In genomic region chr5:132459031-132459982, GRCh38 we compare ENCODE assay signal across 8 cellular contexts. TPM values are rescaled to one million over a fixed set of nuclear protein-coding genes. Genes with fewer than 3 reads are reported as not detected.
A peak's percentile ranks its signal among the peaks of the same experiment; 100 is the strongest.
DNase-seq lines count a peak whose midpoint lies in the region; ATAC-seq and TF ChIP-seq lines count a peak whose summit lies in the region.

No MANE protein-coding gene starts in this region.

- no peaks in the 10 kb centered on the region for H3K9me3 ChIP-seq in HCT116 (ENCODE audit: control insufficient read depth in 1 of 2, insufficient read depth in 1 of 2, low read depth in 1 of 2, low read length in 2 of 2)

- no peak overlapping the region for H2AFZ ChIP-seq in HCT116 (ENCODE audit: low read depth, low read length, poor library complexity, severe bottlenecking)

- intact Hi-C loops in HCT116 (cut with micrococcal nuclease) = no loop called here

- no peak for TF ChIP-seq CTCF in HCT116 (IDR thresholded peaks at IDR 0.05 in 2 of 3, conservative IDR thresholded peaks at IDR 0.05 in 1 of 3; ENCODE audit: borderline replicate concordance in 1 of 3, insufficient read depth in 1 of 3, low read depth in 2 of 3, low read length in 2 of 3)

- no peaks in the 10 kb centered on the region for H3K9me2 ChIP-seq in HCT116 (ENCODE audit: insufficient read depth)

- no peak for TF ChIP-seq POLR2A in HCT116 (IDR thresholded peaks at IDR 0.05; ENCODE audit: borderline replicate concordance, extremely low read depth, insufficient read depth, insufficient read length)

- no peak overlapping the region for H3K27ac ChIP-seq in HCT116 (ENCODE audit: low read depth, low read length)

- DNase-seq in AG20443 (ENCODE audit: low spot score) = peak; percentile 63
- DNase-seq in HCT116 (ENCODE audit: low read depth, low spot score) = peak; percentile 26
- peak; percentile 34 for DNase-seq in UCSD-AML1 (lab: John Stamatoyannopoulos, UW; ENCODE audit: unreplicated experiment)
- peak; percentile 76 for DNase-seq in left lobe of liver (ENCODE audit: low spot score)
- no peak for DNase-seq in COLO668 (lab: John Stamatoyannopoulos, UW; ENCODE audit: unreplicated experiment)
- DNase-seq in HuH-7.5 (ENCODE audit: low spot score) = no peak
- no peak for DNase-seq in DMS153 treated with DMSO at 0.1 percent for 48 hours (lab: John Stamatoyannopoulos, UW; ENCODE audit: unreplicated experiment)

- no peaks in the 10 kb centered on the region for H3K79me2 ChIP-seq in HCT116 (ENCODE audit: insufficient read depth, low read length)

- no peaks in the 10 kb centered on the region for H3K36me3 ChIP-seq in HCT116 (ENCODE audit: control insufficient read depth in 1 of 2, insufficient read depth in 2 of 2, low read length in 2 of 2)

- no peak for ATAC-seq in HCT116
- ATAC-seq in left lobe of liver = peak; percentile 38
- no peak for ATAC-seq in HG03439 (IDR thresholded peaks at IDR 0.05; ENCODE audit: unreplicated experiment)

- no TSS peak for BruUV-seq in HCT116 (replicated peaks; lab: Mats Ljungman, UMichigan)

- no peak overlapping the region for H3K4me3 ChIP-seq in HCT116 (replicated peaks in 1 of 2; ENCODE audit: low read depth in 1 of 2, low read length in 2 of 2)

- H3K4me2 ChIP-seq in HCT116 (ENCODE audit: low read length) = peak overlapping the region; percentile 24

- no peaks in the 10 kb centered on the region for H4K20me1 ChIP-seq in HCT116 (ENCODE audit: insufficient read depth)

- CTCF ChIA-PET in HCT116 (lab: Charles Lee) = interaction anchor here (1.4 to 2.1 kb wide), 3 partner anchors 33 to 361 kb away, joined by 3 to 6 read pairs (median 6); no protein-coding TSS in a partner anchor

- no peaks in the 10 kb centered on the region for H3K27me3 ChIP-seq in HCT116 (ENCODE audit: insufficient read depth, low read length)

- H3K4me1 ChIP-seq in HCT116 (ENCODE audit: control insufficient read depth in 1 of 2, insufficient read depth in 2 of 2, low read length in 2 of 2) = peaks cover 13 to 31% of the 10 kb centered on the region in 2 experiments

- RAD21 ChIA-PET in HCT116 (lab: Charles Lee; ENCODE audit: low non-redundant PET in 1 of 2, low total read pairs in 2 of 2, uncharacterized antibody in 2 of 2, unreplicated experiment in 2 of 2) = no interaction called here

- H3K9ac ChIP-seq in HCT116 (ENCODE audit: low read length) = no peak overlapping the region

- TF ChIP-seq RAD21 in HCT116 (IDR thresholded peaks at IDR 0.05; ENCODE audit: low read depth) = no peak

- POLR2A ChIA-PET in HCT116 (lab: Charles Lee) = interaction anchor here (0.8 to 1.9 kb wide), 3 partner anchors 31 to 37 kb away, joined by 3 to 7 read pairs (median 4); partner anchors contain the start of gene IRF1

TF ChIP-seq in HCT116, 20 proteins besides CTCF, POLR2A, EP300 and RAD21:
- no peak for TF ChIP-seq ZFX (IDR thresholded peaks at IDR 0.05)
- TF ChIP-seq CEBPB (IDR thresholded peaks at IDR 0.05; ENCODE audit: low read depth) = peak; percentile 93
- no peak for TF ChIP-seq YY1 (IDR thresholded peaks at IDR 0.05; ENCODE audit: extremely low read depth, insufficient replicate concordance, low read depth, low read length)
- TF ChIP-seq REST (IDR thresholded peaks at IDR 0.05; ENCODE audit: low read depth) = no peak
- TF ChIP-seq, protein P1, sequence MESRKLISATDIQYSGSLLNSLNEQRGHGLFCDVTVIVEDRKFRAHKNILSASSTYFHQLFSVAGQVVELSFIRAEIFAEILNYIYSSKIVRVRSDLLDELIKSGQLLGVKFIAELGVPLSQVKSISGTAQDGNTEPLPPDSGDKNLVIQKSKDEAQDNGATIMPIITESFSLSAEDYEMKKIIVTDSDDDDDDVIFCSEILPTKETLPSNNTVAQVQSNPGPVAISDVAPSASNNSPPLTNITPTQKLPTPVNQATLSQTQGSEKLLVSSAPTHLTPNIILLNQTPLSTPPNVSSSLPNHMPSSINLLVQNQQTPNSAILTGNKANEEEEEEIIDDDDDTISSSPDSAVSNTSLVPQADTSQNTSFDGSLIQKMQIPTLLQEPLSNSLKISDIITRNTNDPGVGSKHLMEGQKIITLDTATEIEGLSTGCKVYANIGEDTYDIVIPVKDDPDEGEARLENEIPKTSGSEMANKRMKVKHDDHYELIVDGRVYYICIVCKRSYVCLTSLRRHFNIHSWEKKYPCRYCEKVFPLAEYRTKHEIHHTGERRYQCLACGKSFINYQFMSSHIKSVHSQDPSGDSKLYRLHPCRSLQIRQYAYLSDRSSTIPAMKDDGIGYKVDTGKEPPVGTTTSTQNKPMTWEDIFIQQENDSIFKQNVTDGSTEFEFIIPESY (IDR thresholded peaks at IDR 0.05; ENCODE audit: extremely low read depth, insufficient replicate concordance, low read length) = no peak
- TF ChIP-seq MAX (IDR thresholded peaks at IDR 0.05) = peak; percentile 59
- no peak for TF ChIP-seq EZH2phosphoT487 (IDR thresholded peaks at IDR 0.05; ENCODE audit: borderline replicate concordance)
- no peak for TF ChIP-seq CBX3 (IDR thresholded peaks at IDR 0.05; ENCODE audit: low read depth)
- peak; percentile 20; the same call in 1 of the 2 replicates for TF ChIP-seq POLR2AphosphoS5 (IDR thresholded peaks at IDR 0.05; ENCODE audit: low read depth, low read length)
- TF ChIP-seq SIN3A (IDR thresholded peaks at IDR 0.05; ENCODE audit: low read depth) = no peak
- no peak for TF ChIP-seq TCF7L2 (IDR thresholded peaks at IDR 0.05; ENCODE audit: borderline replicate concordance, extremely low read depth, insufficient read depth, insufficient read length)
- no peak for TF ChIP-seq FOSL1 (IDR thresholded peaks at IDR 0.05; ENCODE audit: low read depth)
- TF ChIP-seq ELF1 (IDR thresholded peaks at IDR 0.05; ENCODE audit: borderline replicate concordance, low read depth) = no peak

RNA-seq across cellular contexts. Expression of gene IRF1, which starts 31.3 kb away (rescaled TPM):
- total RNA-seq in HCT116 (2021; ENCODE audit: unreplicated experiment) = 30.1 TPM
- polyA plus RNA-seq in HCT116 (2012) = 16.5 and 26.0 TPM in 2 replicates
- total RNA-seq in left lobe of liver = 24.8 TPM

Comparison
In these comparisons a context has a peak if more than half of its experiments do, and no peak if none do; other contexts are left out.
1. DNase-seq: peak in AG20443 (single experiment), HCT116 (single experiment), UCSD-AML1 (single experiment) and left lobe of liver (single experiment); none in COLO668 (single experiment), HuH-7.5 (single experiment) and DMS153 treated with DMSO at 0.1 percent for 48 hours (single experiment).